ENCODE assay signal across 1 cellular context in genomic region chr12:64780531-64781373, GRCh38.
TF ChIP-seq lines count a peak whose summit lies in the region.

No MANE protein-coding gene starts in this region.

TF ChIP-seq in H1, 55 proteins besides CTCF, POLR2A, EP300 and RAD21 (continued from another document):
- TF ChIP-seq MAX (IDR thresholded peaks at IDR 0.05) (peak; percentile 60), EZH2 (IDR thresholded peaks at IDR 0.05; ENCODE audit: low read depth, low read length, severe bottlenecking) (peak; percentile 72), SRF (IDR thresholded peaks at IDR 0.05; ENCODE audit: low read depth, low read length) (no peak), SUZ12 (IDR thresholded peaks at IDR 0.05; ENCODE audit: low read length) (peak; percentile 74), TAF7 (optimal IDR thresholded peaks at IDR 0.05; ENCODE audit: borderline replicate concordance, low read depth, low read length) (peak; percentile 39), RBBP5 (IDR thresholded peaks at IDR 0.05; ENCODE audit: borderline replicate concordance, low read depth, low read length) (peak; percentile 92; the same call in 1 of the 2 replicates), JUND (IDR thresholded peaks at IDR 0.05; ENCODE audit: low read length) (no peak), RNF2 (IDR thresholded peaks at IDR 0.05; ENCODE audit: borderline replicate concordance, low read depth, low read length, missing control alignments, poor library complexity, severe bottlenecking) (peak; percentile 57), CHD2 (IDR thresholded peaks at IDR 0.05; ENCODE audit: low read length) (no peak), HDAC2 (IDR thresholded peaks at IDR 0.05; ENCODE audit: borderline replicate concordance in 1 of 2, low read depth in 2 of 2, low read length in 2 of 2) (peak in 1 of 2 experiments; percentile 72; a peak in 1 of 4 replicates), KDM1A (IDR thresholded peaks at IDR 0.05; ENCODE audit: borderline replicate concordance, low read length) (no peak), SAP30 (IDR thresholded peaks at IDR 0.05; ENCODE audit: insufficient read depth, insufficient replicate concordance, low read length) (no peak), FOSL1 (IDR thresholded peaks at IDR 0.05; ENCODE audit: insufficient read depth, low read depth, low read length) (no peak)
- TF ChIP-seq, protein P1, sequence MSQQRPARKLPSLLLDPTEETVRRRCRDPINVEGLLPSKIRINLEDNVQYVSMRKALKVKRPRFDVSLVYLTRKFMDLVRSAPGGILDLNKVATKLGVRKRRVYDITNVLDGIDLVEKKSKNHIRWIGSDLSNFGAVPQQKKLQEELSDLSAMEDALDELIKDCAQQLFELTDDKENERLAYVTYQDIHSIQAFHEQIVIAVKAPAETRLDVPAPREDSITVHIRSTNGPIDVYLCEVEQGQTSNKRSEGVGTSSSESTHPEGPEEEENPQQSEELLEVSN (IDR thresholded peaks at IDR 0.05): peak; percentile 23
